In genomic region chr14:24282736-24283135, GRCh38 we compare ENCODE assay signal across 17 cellular contexts. TPM values are rescaled to one million over a fixed set of nuclear protein-coding genes. Genes with fewer than 3 reads are reported as not detected.
DNase-seq lines count a peak whose midpoint lies in the region; ATAC-seq and TF ChIP-seq lines count a peak whose summit lies in the region.
"Had no signal": no experiment of that assay in that cellular context is flagged by ENCODE, and none has a peak within 500 bp of the region (broad histone marks: within the 10 kb centered on the region; RNA-seq: fewer than 3 reads in every experiment).

No MANE protein-coding gene starts in this region.

- CTCF ChIA-PET in RWPE1 (lab: Yijun Ruan, JAX): interaction anchor here (1.4 kb wide), 1 partner anchor 10 kb away, joined by 4 read pairs; no protein-coding TSS in a partner anchor

- ATAC-seq in lower lobe of right lung (no peak), GM19452 (IDR thresholded peaks at IDR 0.05; ENCODE audit: unreplicated experiment) (no peak)

- peaks cover 37% of the 10 kb centered on the region for H3K4me1 ChIP-seq in lower lobe of right lung
- peaks cover 7 to 58% (median 42%) of the 10 kb centered on the region in 6 donors for H3K4me1 ChIP-seq in spleen

- peak; percentile 28 for DNase-seq in DMS79 (lab: John Stamatoyannopoulos, UW)
- DNase-seq in DMS79 treated with DMSO at 0.1 percent for 48 hours (lab: John Stamatoyannopoulos, UW): no peak
- no peak for DNase-seq in RWPE1 (ENCODE audit: low spot score)
- DNase-seq in lower lobe of right lung: no peak
- DNase-seq in spleen: peak; percentile 59
- DNase-seq in MV-4-11 (lab: John Stamatoyannopoulos, UW): no peak
- no peak for DNase-seq in NCI-H69 (lab: John Stamatoyannopoulos, UW)
- DNase-seq: 8988T; AML-193; CD4-positive, CD25-positive, alpha-beta regulatory T cell; DND-41; GDM1; HCEC 1CT; IMR-90 had no signal

- intact Hi-C loops in lower lobe of right lung (cut with DNase I) (no loop called here), spleen (cut with DNase I; ENCODE audit: low total_unique reads) (no loop called here)

- no peaks in the 10 kb centered on the region for H3K9me3 ChIP-seq in lower lobe of right lung
- H3K9me3 ChIP-seq in spleen: no peaks in the 10 kb centered on the region

- WGBS in spleen, 5 donors: 80 to 89% (median 86%) methylated on average over 1 to 3 of the region's 3 CpGs

- H3K36me3 ChIP-seq in lower lobe of right lung (no peaks in the 10 kb centered on the region), spleen (no peaks in the 10 kb centered on the region)
- H3K36me3 ChIP-seq: BLaER1 treated with 17β-estradiol and CSF1 and Interleukin-3, amounts not matched to agents 10 nM and 100 nM had no signal

- H3K4me3 ChIP-seq in lower lobe of right lung: no peak overlapping the region
- no peak overlapping the region for H3K4me3 ChIP-seq in spleen
- H3K4me3 ChIP-seq: BLaER1 treated with 17β-estradiol and CSF1 and Interleukin-3, amounts not matched to agents 10 nM and 100 nM had no signal

- TF ChIP-seq POLR2A in spleen (IDR thresholded peaks at IDR 0.05): no peak

- no peaks in the 10 kb centered on the region for H3K27me3 ChIP-seq in lower lobe of right lung (ENCODE audit: low read depth)
- no peaks in the 10 kb centered on the region for H3K27me3 ChIP-seq in spleen (replicated peaks in 1 of 7)
- H3K27me3 ChIP-seq: BLaER1 treated with 17β-estradiol and CSF1 and Interleukin-3, amounts not matched to agents 10 nM and 100 nM had no signal

- TF ChIP-seq CTCF in RWPE1 (conservative IDR thresholded peaks at IDR 0.05; ENCODE audit: low read depth) (no peak), lower lobe of right lung (IDR thresholded peaks at IDR 0.05) (no peak), spleen (IDR thresholded peaks at IDR 0.05 in 8 of 11, conservative IDR thresholded peaks at IDR 0.05 in 3 of 11) (no peak)

- POLR2A ChIA-PET in RWPE1 (lab: Yijun Ruan, JAX; ENCODE audit: low non-redundant PET): interaction anchor here (0.8 kb wide), 1 partner anchor 8 kb away, joined by 13 read pairs; no protein-coding TSS in a partner anchor

- H3K27ac ChIP-seq in RWPE1 (peak overlapping the region; percentile 71), lower lobe of right lung (peak overlapping the region; percentile 53), spleen (peak overlapping the region in 2 of 8 donors; percentile 64 to 68)

RNA-seq across cellular contexts. Expression of gene RABGGTA, which starts 11.3 kb away (rescaled TPM):
- total RNA-seq in lower lobe of right lung: 50.4 TPM
- 10 to 100 TPM; 41.7 to 63.0 (median 48.6) TPM for total RNA-seq in spleen
- polyA plus RNA-seq in spleen: 10 to 100 TPM; 22.5 to 46.7 (median 41.4) TPM

RNA-seq across cellular contexts. Expression of gene DHRS1, which starts 16.8 kb away (rescaled TPM):
- 22.7 TPM for total RNA-seq in lower lobe of right lung
- 10 to 100 TPM; 29.9 to 56.1 (median 34.0) TPM for total RNA-seq in spleen
- polyA plus RNA-seq in spleen: 10 to 100 TPM; 22.0 to 38.2 (median 30.3) TPM

RNA-seq across cellular contexts. Expression of gene NOP9, which starts 16.9 kb away (rescaled TPM):
- total RNA-seq in lower lobe of right lung (22.0 TPM), spleen (10 to 100 TPM; 16.8 to 26.9 (median 22.9) TPM)
- polyA plus RNA-seq in spleen: 10 to 100 TPM in 1 of 3 donors, 1 to 10 TPM in 2; 4.5 to 12.1 (median 5.2) TPM

RNA-seq across cellular contexts. Expression of gene TGM1, which starts 19.8 kb away (rescaled TPM):
- total RNA-seq in lower lobe of right lung: 5.9 TPM
- total RNA-seq in spleen: 1 to 10 TPM; 1.4 to 4.8 (median 2.8) TPM
- 1 to 10 TPM; 1.7 to 3.5 (median 2.3) TPM for polyA plus RNA-seq in spleen
- polyA plus RNA-seq: CD4-positive, CD25-positive, alpha-beta regulatory T cell had no signal

RNA-seq across cellular contexts. Expression of gene CIDEB, which starts 25.0 kb away (rescaled TPM):
- total RNA-seq in lower lobe of right lung (16.4 TPM), spleen (100 to 1,000 TPM in 2 of 7 donors, 10 to 100 TPM in 5; 54.0 to 145 (median 88.8) TPM)
- polyA plus RNA-seq in spleen: 10 to 100 TPM; 31.0 to 33.6 (median 31.4) TPM
- total RNA-seq: H1 had no signal

Comparison
In these comparisons a context has a peak if more than half of its experiments do, and no peak if none do; other contexts are left out.
1. DNase-seq: peak in DMS79 (single experiment) and spleen (single experiment); none in DMS79 treated with DMSO at 0.1 percent for 48 hours (single experiment), RWPE1 (single experiment), lower lobe of right lung (single experiment), MV-4-11 (single experiment) and NCI-H69 (single experiment).